Comparison of ENCODE assay signal across 1 cellular context in genomic region chr10:68385740-68386139, GRCh38.
TF ChIP-seq lines count a peak whose summit lies in the region.

No MANE protein-coding gene starts in this region.

TF ChIP-seq in HepG2, 621 proteins besides CTCF, POLR2A, EP300 and RAD21:
- TF ChIP-seq TBP (CRISPR knock-in tag; IDR thresholded peaks at IDR 0.05) (no peak), ZBED4 (CRISPR knock-in tag; IDR thresholded peaks at IDR 0.05; ENCODE audit: borderline replicate concordance) (no peak), ZNF281 (CRISPR knock-in tag; IDR thresholded peaks at IDR 0.05; ENCODE audit: borderline replicate concordance) (no peak), ZNF780A (CRISPR knock-in tag; IDR thresholded peaks at IDR 0.05) (no peak), ZBTB44 (CRISPR knock-in tag; IDR thresholded peaks at IDR 0.05) (no peak), ATF4 (CRISPR knock-in tag; IDR thresholded peaks at IDR 0.05) (no peak), TFE3 (CRISPR knock-in tag; IDR thresholded peaks at IDR 0.05) (no peak), CEBPB (IDR thresholded peaks at IDR 0.05; ENCODE audit: borderline replicate concordance, low read depth, low read length) (peak; percentile 73), ATF7 (IDR thresholded peaks at IDR 0.05) (peak; percentile 6; the same call in 1 of the 2 replicates), ATF7 (CRISPR knock-in tag; IDR thresholded peaks at IDR 0.05) (no peak), KLF11 (CRISPR knock-in tag; IDR thresholded peaks at IDR 0.05) (no peak), IKZF1 (IDR thresholded peaks at IDR 0.05) (no peak), PATZ1 (CRISPR knock-in tag; IDR thresholded peaks at IDR 0.05) (no peak), TP53 (CRISPR knock-in tag; conservative IDR thresholded peaks at IDR 0.05) (no peak)
